In the genomic region with DNA sequence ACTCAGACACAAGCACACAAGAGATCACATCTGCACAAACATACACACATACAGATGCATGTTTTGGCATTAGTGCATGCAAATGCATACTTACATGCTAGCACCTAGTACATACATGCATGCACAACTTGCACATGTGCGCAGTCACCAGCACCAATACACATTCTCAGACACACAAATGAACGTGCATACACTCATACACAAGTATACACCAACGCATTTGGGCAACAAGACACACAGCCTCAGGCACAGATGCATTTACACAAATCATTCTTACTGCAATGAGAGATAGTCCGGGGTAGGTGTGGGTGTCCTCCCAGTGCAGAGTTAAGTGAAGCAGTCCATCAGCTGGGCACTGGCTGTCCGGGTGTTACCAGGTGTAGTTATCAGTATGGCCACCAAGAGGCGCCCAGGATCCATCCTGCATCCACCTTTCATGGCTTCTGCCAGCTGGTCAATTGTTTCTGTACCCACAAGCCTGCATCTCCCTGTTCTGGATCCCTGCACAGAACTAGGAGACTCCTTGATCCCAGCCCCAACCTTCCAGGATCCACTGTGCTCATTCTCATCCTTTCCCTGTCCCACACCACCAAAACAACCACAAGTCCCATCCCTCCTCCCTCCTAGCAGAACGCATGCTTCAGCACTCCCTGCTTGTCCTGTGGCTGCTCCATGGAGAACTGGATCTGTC, we compare ENCODE assay signal across 8 cellular contexts. TPM values are rescaled to one million over a fixed set of nuclear protein-coding genes. Genes with fewer than 3 reads are reported as not detected.
DNase-seq lines count a peak whose midpoint lies in the region; ATAC-seq and TF ChIP-seq lines count a peak whose summit lies in the region.

No MANE protein-coding gene starts in this region.

- peak; percentile 50 for DNase-seq in activated naive CD4-positive, alpha-beta T cell treated with Interleukin-2 at 50 U/mL for 16 hours
- DNase-seq in activated naive CD4-positive, alpha-beta T cell (lab: John Stamatoyannopoulos, UW): no peak
- peak; percentile 53 for DNase-seq in NCI-H460 (ENCODE audit: extremely low read depth, low read depth)
- DNase-seq in activated CD4-positive, alpha-beta memory T cell treated with anti-CD3 and anti-CD28 coated beads, Interleukin-2, amount 10 ng/mL, durations not matched to agents 7 days and 5 days: peak; percentile 60
- no peak for DNase-seq in esophagus squamous epithelium (lab: John Stamatoyannopoulos, UW)
- peak in 4 of 9 donors; percentile 12 to 43 (median 16) for DNase-seq in naive thymus-derived CD4-positive, alpha-beta T cell
- DNase-seq in thyroid gland: peak; percentile 46 to 57

- TF ChIP-seq CTCF in esophagus squamous epithelium (IDR thresholded peaks at IDR 0.05) (peak; percentile 45 to 79 (median 64)), thyroid gland (IDR thresholded peaks at IDR 0.05) (peak in 4 of 6 experiments; percentile 37 to 70 (median 54))

- POLR2A ChIA-PET in activated CD4-positive, alpha-beta memory T cell treated with anti-CD3 and anti-CD28 coated beads, Interleukin-2, amount 10 ng/mL, durations not matched to agents 7 days and 5 days (lab: Charles Lee): interaction anchor here (0.6 to 0.9 kb wide), 2 partner anchors 26 to 40 kb away, joined by 3 read pairs; no protein-coding TSS in a partner anchor
- POLR2A ChIA-PET in naive thymus-derived CD4-positive, alpha-beta T cell (lab: Charles Lee): no interaction called here

- H3K27ac Mint-ChIP-seq in activated CD4-positive, alpha-beta memory T cell treated with anti-CD3 and anti-CD28 coated beads, Interleukin-2, amount 10 ng/mL, durations not matched to agents 7 days and 5 days: no peak overlapping the region
- no peak overlapping the region for H3K27ac Mint-ChIP-seq in naive thymus-derived CD4-positive, alpha-beta T cell

- peaks cover 6% of the 10 kb centered on the region for H3K36me3 Mint-ChIP-seq in activated CD4-positive, alpha-beta memory T cell treated with anti-CD3 and anti-CD28 coated beads, Interleukin-2, amount 10 ng/mL, durations not matched to agents 7 days and 5 days (ENCODE audit: low read depth)
- H3K36me3 Mint-ChIP-seq in naive thymus-derived CD4-positive, alpha-beta T cell: peaks cover 0 to 4% (median 0%) of the 10 kb centered on the region in 5 donors

- ATAC-seq in HG03135 (IDR thresholded peaks at IDR 0.05; ENCODE audit: unreplicated experiment): peak; percentile 64
- ATAC-seq in naive thymus-derived CD4-positive, alpha-beta T cell: peak; percentile 57

- H3K27ac ChIP-seq in esophagus squamous epithelium (no peak overlapping the region), thyroid gland (no peak overlapping the region)
- H3K27ac ChIP-seq in naive thymus-derived CD4-positive, alpha-beta T cell (ENCODE audit: low read depth, low read length): no peak overlapping the region

- intact Hi-C loops in esophagus squamous epithelium (cut with DNase I) (no loop called here), thyroid gland (cut with DNase I) (loop anchor here (5.0 kb wide), 1 partner anchor 49 kb away; a partner anchor contains a TSS)
- intact Hi-C loops in naive thymus-derived CD4-positive, alpha-beta T cell (cut with micrococcal nuclease): loop anchor here (1.0 to 2.0 kb wide), 3 partner anchors 322 to 338 kb away; no protein-coding TSS in a partner anchor

- no peak for TF ChIP-seq POLR2A in esophagus squamous epithelium (IDR thresholded peaks at IDR 0.05)
- no peak for TF ChIP-seq POLR2A in thyroid gland (IDR thresholded peaks at IDR 0.05)

- H3K36me3 ChIP-seq in esophagus squamous epithelium: no peaks in the 10 kb centered on the region
- H3K36me3 ChIP-seq in naive thymus-derived CD4-positive, alpha-beta T cell (ENCODE audit: control insufficient read depth in 2 of 3, insufficient read depth in 3 of 3, low read length in 3 of 3): no peaks in the 10 kb centered on the region
- no peaks in the 10 kb centered on the region for H3K36me3 ChIP-seq in thyroid gland

- WGBS in esophagus squamous epithelium, 2 donors: 21 to 29% methylated on average over 6 to 7 of the region's 7 CpGs
- WGBS in thyroid gland, 2 donors: 33 to 38% methylated on average over 6 to 7 of the region's 7 CpGs

- H3K4me1 ChIP-seq in esophagus squamous epithelium: peaks cover 0 to 21% (median 0%) of the 10 kb centered on the region in 3 donors
- H3K4me1 ChIP-seq in naive thymus-derived CD4-positive, alpha-beta T cell (ENCODE audit: control insufficient read depth in 2 of 2, insufficient read depth in 2 of 2, low read length in 2 of 2): no peaks in the 10 kb centered on the region
- no peaks in the 10 kb centered on the region for H3K4me1 ChIP-seq in thyroid gland

- H3K4me3 ChIP-seq in esophagus squamous epithelium (no peak overlapping the region), thyroid gland (replicated peaks in 1 of 3) (no peak overlapping the region)
- H3K4me3 ChIP-seq in naive thymus-derived CD4-positive, alpha-beta T cell (ENCODE audit: low read length): no peak overlapping the region

- H3K4me1 Mint-ChIP-seq in activated CD4-positive, alpha-beta memory T cell treated with anti-CD3 and anti-CD28 coated beads, Interleukin-2, amount 10 ng/mL, durations not matched to agents 7 days and 5 days: no peaks in the 10 kb centered on the region
- H3K4me1 Mint-ChIP-seq in naive thymus-derived CD4-positive, alpha-beta T cell: peaks cover 0 to 4% (median 0%) of the 10 kb centered on the region in 7 donors

- H3K27me3 ChIP-seq in esophagus squamous epithelium (peaks cover 0 to 22% (median 0%) of the 10 kb centered on the region in 4 donors), thyroid gland (no peaks in the 10 kb centered on the region)
- H3K27me3 ChIP-seq in naive thymus-derived CD4-positive, alpha-beta T cell (ENCODE audit: control insufficient read depth in 2 of 2, insufficient read depth in 2 of 2, low read length in 2 of 2): no peaks in the 10 kb centered on the region

- H3K9me3 ChIP-seq in esophagus squamous epithelium: no peaks in the 10 kb centered on the region
- H3K9me3 ChIP-seq in naive thymus-derived CD4-positive, alpha-beta T cell (ENCODE audit: control insufficient read depth in 2 of 3, low read length in 3 of 3): no peaks in the 10 kb centered on the region
- no peaks in the 10 kb centered on the region for H3K9me3 ChIP-seq in thyroid gland

- H3K4me3 Mint-ChIP-seq in activated CD4-positive, alpha-beta memory T cell treated with anti-CD3 and anti-CD28 coated beads, Interleukin-2, amount 10 ng/mL, durations not matched to agents 7 days and 5 days: no peak overlapping the region
- H3K4me3 Mint-ChIP-seq in naive thymus-derived CD4-positive, alpha-beta T cell: no peak overlapping the region

- H3K27me3 Mint-ChIP-seq in activated CD4-positive, alpha-beta memory T cell treated with anti-CD3 and anti-CD28 coated beads, Interleukin-2, amount 10 ng/mL, durations not matched to agents 7 days and 5 days: peaks cover 2% of the 10 kb centered on the region
- peaks cover 3 to 9% (median 7%) of the 10 kb centered on the region in 5 donors for H3K27me3 Mint-ChIP-seq in naive thymus-derived CD4-positive, alpha-beta T cell

- CTCF ChIA-PET in activated CD4-positive, alpha-beta memory T cell treated with anti-CD3 and anti-CD28 coated beads, Interleukin-2, amount 10 ng/mL, durations not matched to agents 7 days and 5 days (lab: Charles Lee): interaction anchor here (0.6 to 3.0 kb wide), 13 partner anchors 9 to 1144 kb away, joined by 3 to 12 read pairs (median 4); a partner anchor contains a TSS
- CTCF ChIA-PET in naive thymus-derived CD4-positive, alpha-beta T cell (lab: Charles Lee): interaction anchor here (0.9 kb wide), 1 partner anchor 338 kb away, joined by 3 read pairs; no protein-coding TSS in a partner anchor

- H3K9me3 Mint-ChIP-seq in activated CD4-positive, alpha-beta memory T cell treated with anti-CD3 and anti-CD28 coated beads, Interleukin-2, amount 10 ng/mL, durations not matched to agents 7 days and 5 days: no peaks in the 10 kb centered on the region
- no peaks in the 10 kb centered on the region for H3K9me3 Mint-ChIP-seq in naive thymus-derived CD4-positive, alpha-beta T cell

RNA-seq across cellular contexts. Expression of a gene that starts 27.4 kb away (rescaled TPM):
- not detected in 2 replicates for total RNA-seq in NCI-H460 (2014; rRNA removed; shearing (Covaris generic))
- polyA plus RNA-seq in NCI-H460 (2014; cell fraction: nucleus; rRNA removed): not detected in 2 replicates
- not detected for total RNA-seq in activated CD4-positive, alpha-beta memory T cell treated with anti-CD3 and anti-CD28 coated beads, Interleukin-2, amount 10 ng/mL, durations not matched to agents 7 days and 5 days
- total RNA-seq in esophagus squamous epithelium (not detected), thyroid gland (not detected)
- total RNA-seq in naive thymus-derived CD4-positive, alpha-beta T cell: not detected
- not detected for polyA plus RNA-seq in naive thymus-derived CD4-positive, alpha-beta T cell

RNA-seq across cellular contexts. Expression of a gene that starts 49.2 kb away (rescaled TPM):
- total RNA-seq in NCI-H460 (2014; rRNA removed; shearing (Covaris generic)): 0.46 and 0.54 TPM in 2 replicates
- 0.78 and 0.88 TPM in 2 replicates for polyA plus RNA-seq in NCI-H460 (2014; cell fraction: nucleus; rRNA removed)
- under 1 TPM; 0.65 to 0.68 TPM for total RNA-seq in activated CD4-positive, alpha-beta memory T cell treated with anti-CD3 and anti-CD28 coated beads, Interleukin-2, amount 10 ng/mL, durations not matched to agents 7 days and 5 days
- total RNA-seq in esophagus squamous epithelium (under 1 TPM in 1 of 4 donors, not detected in 3; under 0.01 TPM), thyroid gland (under 1 TPM in 2 of 4 donors, not detected in 2; 0.11 to 0.54 TPM)
- total RNA-seq in naive thymus-derived CD4-positive, alpha-beta T cell: under 1 TPM; 0.16 to 0.59 (median 0.24) TPM
- under 1 TPM; 0.05 TPM for polyA plus RNA-seq in naive thymus-derived CD4-positive, alpha-beta T cell

RNA-seq across cellular contexts. Expression of a gene that starts 55.1 kb away (rescaled TPM):
- total RNA-seq in NCI-H460 (2014; rRNA removed; shearing (Covaris generic)): 87.6 and 93.6 TPM in 2 replicates
- polyA plus RNA-seq in NCI-H460 (2014; cell fraction: nucleus; rRNA removed): 58.9 and 68.8 TPM in 2 replicates
- 100 to 1,000 TPM in 1 of 2 experiments, 10 to 100 TPM in 1; 99.3 to 106 TPM for total RNA-seq in activated CD4-positive, alpha-beta memory T cell treated with anti-CD3 and anti-CD28 coated beads, Interleukin-2, amount 10 ng/mL, durations not matched to agents 7 days and 5 days
- total RNA-seq in esophagus squamous epithelium (100 to 1,000 TPM; 124 to 177 (median 133) TPM), thyroid gland (100 to 1,000 TPM; 122 to 147 (median 134) TPM)
- 100 to 1,000 TPM in 3 of 5 experiments, 10 to 100 TPM in 2; 83.2 to 141 (median 106) TPM for total RNA-seq in naive thymus-derived CD4-positive, alpha-beta T cell
- 100 to 1,000 TPM; 147 to 159 TPM for polyA plus RNA-seq in naive thymus-derived CD4-positive, alpha-beta T cell

Comparison
In these comparisons a context has a peak if more than half of its experiments do, and no peak if none do; other contexts are left out.
1. DNase-seq: peak in activated naive CD4-positive, alpha-beta T cell treated with Interleukin-2 at 50 U/mL for 16 hours (single experiment), NCI-H460 (single experiment), activated CD4-positive, alpha-beta memory T cell treated with anti-CD3 and anti-CD28 coated beads, Interleukin-2, amount 10 ng/mL, durations not matched to agents 7 days and 5 days (single experiment) and thyroid gland (2 of 2); none in activated naive CD4-positive, alpha-beta T cell (0 of 4) and esophagus squamous epithelium (single experiment).